Comparison of ENCODE assay signal across 19 cellular contexts in genomic region chr3:53089511-53089910, GRCh38. TPM values are rescaled to one million over a fixed set of nuclear protein-coding genes. Genes with fewer than 3 reads are reported as not detected.
A peak's percentile ranks its signal among the peaks of the same experiment; 100 is the strongest.
DNase-seq lines count a peak whose midpoint lies in the region; ATAC-seq and TF ChIP-seq lines count a peak whose summit lies in the region.
"Had no signal": no experiment of that assay in that cellular context is flagged by ENCODE, and none has a peak within 500 bp of the region (broad histone marks: within the 10 kb centered on the region; RNA-seq: fewer than 3 reads in every experiment).

No MANE protein-coding gene starts in this region.

- H3K27ac ChIP-seq in coronary artery = no peak overlapping the region
- H3K27ac ChIP-seq in gastrocnemius medialis = no peak overlapping the region
- H3K27ac ChIP-seq: cardiac muscle cell, ovary, vagina had no signal

- no peaks in the 10 kb centered on the region for H3K27me3 Mint-ChIP-seq in activated CD4-positive, alpha-beta T cell treated with anti-CD3 and anti-CD28 coated beads, Interleukin-2, amount 10 ng/mL, durations not matched to agents 7 days and 5 days
- no peaks in the 10 kb centered on the region for H3K27me3 Mint-ChIP-seq in activated CD4-positive, alpha-beta T cell treated with anti-CD3 and anti-CD28 coated beads for 36 hours
- H3K27me3 Mint-ChIP-seq in stimulated activated naive B cell treated with anti-CD40 and anti-IgM and Interleukin-4, amounts not matched to agents 10 μg/mL and 1 μg/mL and 100 μg/mL, for 72 hours = no peaks in the 10 kb centered on the region
- H3K27me3 Mint-ChIP-seq: activated B cell treated with CpG ODN at 0.5 μM for 24 hours; memory B cell; naive thymus-derived CD4-positive, alpha-beta T cell had no signal

- CTCF ChIA-PET in activated CD4-positive, alpha-beta T cell treated with anti-CD3 and anti-CD28 coated beads, Interleukin-2, amount 10 ng/mL, durations not matched to agents 7 days and 5 days (lab: Charles Lee) = interaction anchor here (1.2 to 2.0 kb wide), 3 partner anchors 9 to 21 kb away, joined by 3 to 5 read pairs (median 4); no protein-coding TSS in a partner anchor
- CTCF ChIA-PET in activated CD4-positive, alpha-beta T cell treated with anti-CD3 and anti-CD28 coated beads for 36 hours (lab: Charles Lee) = no interaction called here

- H3K4me1 ChIP-seq in gastrocnemius medialis = no peaks in the 10 kb centered on the region

- peak overlapping the region; percentile 46 for H3K27ac Mint-ChIP-seq in activated CD4-positive, alpha-beta T cell treated with anti-CD3 and anti-CD28 coated beads, Interleukin-2, amount 10 ng/mL, durations not matched to agents 7 days and 5 days
- no peak overlapping the region for H3K27ac Mint-ChIP-seq in activated CD4-positive, alpha-beta T cell treated with anti-CD3 and anti-CD28 coated beads for 36 hours
- peak overlapping the region; percentile 42 for H3K27ac Mint-ChIP-seq in stimulated activated naive B cell treated with anti-CD40 and anti-IgM and Interleukin-4, amounts not matched to agents 10 μg/mL and 1 μg/mL and 100 μg/mL, for 72 hours
- H3K27ac Mint-ChIP-seq: activated B cell treated with CpG ODN at 0.5 μM for 24 hours; memory B cell; T-helper 1 cell treated with Interleukin-12 subunit alpha and Interleukin-12 subunit beta and Interleukin-4 antibody, amounts not matched to agents 30 μg/mL and 1 μg/mL, for 36 hours had no signal

- peaks cover 2% of the 10 kb centered on the region for H3K4me1 Mint-ChIP-seq in activated CD4-positive, alpha-beta T cell treated with anti-CD3 and anti-CD28 coated beads, Interleukin-2, amount 10 ng/mL, durations not matched to agents 7 days and 5 days
- peaks cover 1% of the 10 kb centered on the region for H3K4me1 Mint-ChIP-seq in activated CD4-positive, alpha-beta T cell treated with anti-CD3 and anti-CD28 coated beads for 36 hours
- H3K4me1 Mint-ChIP-seq in stimulated activated naive B cell treated with anti-CD40 and anti-IgM and Interleukin-4, amounts not matched to agents 10 μg/mL and 1 μg/mL and 100 μg/mL, for 72 hours = peaks cover 0 to 2% of the 10 kb centered on the region in 2 donors
- H3K4me1 Mint-ChIP-seq: activated B cell treated with CpG ODN at 0.5 μM for 24 hours, memory B cell had no signal

- TF ChIP-seq POLR2A in gastrocnemius medialis (IDR thresholded peaks at IDR 0.05) = no peak

- H3K36me3 ChIP-seq in gastrocnemius medialis = peaks cover 0 to 40% of the 10 kb centered on the region in 2 donors
- H3K36me3 ChIP-seq: cardiac muscle cell, ovary had no signal

- TF ChIP-seq CTCF in coronary artery (IDR thresholded peaks at IDR 0.05) = no peak
- no peak for TF ChIP-seq CTCF in gastrocnemius medialis (IDR thresholded peaks at IDR 0.05 in 4 of 5, conservative IDR thresholded peaks at IDR 0.05 in 1 of 5)

- POLR2A ChIA-PET in activated CD4-positive, alpha-beta T cell treated with anti-CD3 and anti-CD28 coated beads, Interleukin-2, amount 10 ng/mL, durations not matched to agents 7 days and 5 days (lab: Charles Lee) = no interaction called here
- POLR2A ChIA-PET in activated CD4-positive, alpha-beta T cell treated with anti-CD3 and anti-CD28 coated beads for 36 hours (lab: Charles Lee) = interaction anchor here (0.6 kb wide), 1 partner anchor 217 kb away, joined by 4 read pairs; no protein-coding TSS in a partner anchor

- in situ Hi-C loops in gastrocnemius medialis (cut with MboI; ENCODE audit: low sequenced_read_pairs in 4 of 4) = loop anchor here in 1 of 4 donors (25.0 kb wide), 1 partner anchor 352 kb away; no protein-coding TSS in a partner anchor

- H3K9me3 ChIP-seq in gastrocnemius medialis = no peaks in the 10 kb centered on the region
- H3K9me3 ChIP-seq: ovary, vagina had no signal

- H3K4me3 ChIP-seq in coronary artery = no peak overlapping the region
- H3K4me3 ChIP-seq in gastrocnemius medialis = no peak overlapping the region
- H3K4me3 ChIP-seq: cardiac muscle cell, ovary, vagina had no signal

- peaks cover 30% of the 10 kb centered on the region for H3K36me3 Mint-ChIP-seq in activated CD4-positive, alpha-beta T cell treated with anti-CD3 and anti-CD28 coated beads, Interleukin-2, amount 10 ng/mL, durations not matched to agents 7 days and 5 days (ENCODE audit: low read depth)
- H3K36me3 Mint-ChIP-seq in activated CD4-positive, alpha-beta T cell treated with anti-CD3 and anti-CD28 coated beads for 36 hours (ENCODE audit: low read depth) = peaks cover 45% of the 10 kb centered on the region
- H3K36me3 Mint-ChIP-seq in stimulated activated naive B cell treated with anti-CD40 and anti-IgM and Interleukin-4, amounts not matched to agents 10 μg/mL and 1 μg/mL and 100 μg/mL, for 72 hours = peaks cover 15 to 41% of the 10 kb centered on the region in 2 donors

- H3K4me3 Mint-ChIP-seq in activated CD4-positive, alpha-beta T cell treated with anti-CD3 and anti-CD28 coated beads, Interleukin-2, amount 10 ng/mL, durations not matched to agents 7 days and 5 days = no peak overlapping the region
- no peak overlapping the region for H3K4me3 Mint-ChIP-seq in activated CD4-positive, alpha-beta T cell treated with anti-CD3 and anti-CD28 coated beads for 36 hours
- no peak overlapping the region for H3K4me3 Mint-ChIP-seq in stimulated activated naive B cell treated with anti-CD40 and anti-IgM and Interleukin-4, amounts not matched to agents 10 μg/mL and 1 μg/mL and 100 μg/mL, for 72 hours
- H3K4me3 Mint-ChIP-seq: activated B cell treated with CpG ODN at 0.5 μM for 24 hours; memory B cell; naive thymus-derived CD4-positive, alpha-beta T cell; T-helper 1 cell treated with Interleukin-12 subunit alpha and Interleukin-12 subunit beta and Interleukin-4 antibody, amounts not matched to agents 30 μg/mL and 1 μg/mL, for 36 hours had no signal

- no peak for ATAC-seq in activated CD4-positive, alpha-beta T cell treated with anti-CD3 and anti-CD28 coated beads for 36 hours
- ATAC-seq in left cardiac atrium = peak; percentile 82 to 83
- ATAC-seq in stimulated activated naive B cell treated with anti-CD40 and anti-IgM and Interleukin-4, amounts not matched to agents 10 μg/mL and 1 μg/mL and 100 μg/mL, for 72 hours (replicated peaks) = no peak
- no peak for ATAC-seq in gastrocnemius medialis
- ATAC-seq in GM21529 (IDR thresholded peaks at IDR 0.05; ENCODE audit: unreplicated experiment) = no peak
- ATAC-seq: naive thymus-derived CD4-positive, alpha-beta T cell had no signal

- no peaks in the 10 kb centered on the region for H3K9me3 Mint-ChIP-seq in activated CD4-positive, alpha-beta T cell treated with anti-CD3 and anti-CD28 coated beads, Interleukin-2, amount 10 ng/mL, durations not matched to agents 7 days and 5 days
- no peaks in the 10 kb centered on the region for H3K9me3 Mint-ChIP-seq in activated CD4-positive, alpha-beta T cell treated with anti-CD3 and anti-CD28 coated beads for 36 hours (ENCODE audit: low read depth)
- no peaks in the 10 kb centered on the region for H3K9me3 Mint-ChIP-seq in stimulated activated naive B cell treated with anti-CD40 and anti-IgM and Interleukin-4, amounts not matched to agents 10 μg/mL and 1 μg/mL and 100 μg/mL, for 72 hours
- H3K9me3 Mint-ChIP-seq: activated B cell treated with CpG ODN at 0.5 μM for 24 hours; memory B cell; naive thymus-derived CD4-positive, alpha-beta T cell; T-helper 1 cell treated with Interleukin-12 subunit alpha and Interleukin-12 subunit beta and Interleukin-4 antibody, amounts not matched to agents 30 μg/mL and 1 μg/mL, for 36 hours had no signal

- H3K27me3 ChIP-seq in gastrocnemius medialis = no peaks in the 10 kb centered on the region
- H3K27me3 ChIP-seq: ovary, vagina had no signal

- intact Hi-C loops in activated CD4-positive, alpha-beta T cell treated with anti-CD3 and anti-CD28 coated beads for 36 hours (cut with DNase I, micrococcal nuclease) = no loop called here
- intact Hi-C loops in left cardiac atrium (cut with DNase I) = no loop called here
- intact Hi-C loops in gastrocnemius medialis (cut with DNase I; ENCODE audit: low total_unique reads) = no loop called here

- no peak for DNase-seq in activated CD4-positive, alpha-beta T cell treated with anti-CD3 and anti-CD28 coated beads, Interleukin-2, amount 10 ng/mL, durations not matched to agents 7 days and 5 days
- no peak for DNase-seq in activated CD4-positive, alpha-beta T cell treated with anti-CD3 and anti-CD28 coated beads for 36 hours
- peak; percentile 58 for DNase-seq in coronary artery (ENCODE audit: low spot score)
- DNase-seq in left cardiac atrium = peak; percentile 61
- no peak for DNase-seq in stimulated activated naive B cell treated with anti-CD40 and anti-IgM and Interleukin-4, amounts not matched to agents 10 μg/mL and 1 μg/mL and 100 μg/mL, for 72 hours
- DNase-seq in gastrocnemius medialis = no peak
- DNase-seq in stimulated activated naive CD4-positive, alpha-beta T cell treated with Interleukin-2 at 50 U/mL for 16 hours (lab: John Stamatoyannopoulos, UW) = no peak
- DNase-seq: activated B cell treated with CpG ODN at 0.5 μM for 24 hours; effector memory CD4-positive, alpha-beta T cell; naive thymus-derived CD4-positive, alpha-beta T cell; NCI-H1417; NCI-H524 treated with DMSO at 0.1 percent for 48 hours; SHP77 had no signal

RNA-seq across cellular contexts. Expression of gene RFT1, which starts 40.7 kb away (rescaled TPM):
- total RNA-seq in activated CD4-positive, alpha-beta T cell treated with anti-CD3 and anti-CD28 coated beads, Interleukin-2, amount 10 ng/mL, durations not matched to agents 7 days and 5 days = 10 to 100 TPM; 33.3 to 34.1 TPM
- 10 to 100 TPM; 39.8 to 49.0 TPM for total RNA-seq in activated CD4-positive, alpha-beta T cell treated with anti-CD3 and anti-CD28 coated beads for 36 hours
- 10 to 100 TPM; 11.8 to 12.6 TPM for total RNA-seq in left cardiac atrium
- 1 to 10 TPM; 2.5 to 5.7 (median 5.2) TPM for total RNA-seq in gastrocnemius medialis

RNA-seq across cellular contexts. Expression of gene SFMBT1, which starts 43.6 kb away (rescaled TPM):
- 10 to 100 TPM; 32.2 to 32.8 TPM for total RNA-seq in activated CD4-positive, alpha-beta T cell treated with anti-CD3 and anti-CD28 coated beads, Interleukin-2, amount 10 ng/mL, durations not matched to agents 7 days and 5 days
- total RNA-seq in activated CD4-positive, alpha-beta T cell treated with anti-CD3 and anti-CD28 coated beads for 36 hours = 10 to 100 TPM; 14.5 to 20.3 TPM
- total RNA-seq in left cardiac atrium (10 to 100 TPM; 12.7 to 16.4 TPM), gastrocnemius medialis (10 to 100 TPM; 17.5 to 39.7 (median 29.8) TPM)

Comparison
In these comparisons a context has a peak if more than half of its experiments do, and no peak if none do; other contexts are left out.
1. DNase-seq: peak in coronary artery (single experiment) and left cardiac atrium (single experiment); none in activated CD4-positive, alpha-beta T cell treated with anti-CD3 and anti-CD28 coated beads, Interleukin-2, amount 10 ng/mL, durations not matched to agents 7 days and 5 days (single experiment), activated CD4-positive, alpha-beta T cell treated with anti-CD3 and anti-CD28 coated beads for 36 hours (single experiment), stimulated activated naive B cell treated with anti-CD40 and anti-IgM and Interleukin-4, amounts not matched to agents 10 μg/mL and 1 μg/mL and 100 μg/mL, for 72 hours (single experiment), gastrocnemius medialis (0 of 2) and stimulated activated naive CD4-positive, alpha-beta T cell treated with Interleukin-2 at 50 U/mL for 16 hours (single experiment).
2. ATAC-seq: peak in left cardiac atrium (2 of 2); none in activated CD4-positive, alpha-beta T cell treated with anti-CD3 and anti-CD28 coated beads for 36 hours (single experiment), stimulated activated naive B cell treated with anti-CD40 and anti-IgM and Interleukin-4, amounts not matched to agents 10 μg/mL and 1 μg/mL and 100 μg/mL, for 72 hours (0 of 2), gastrocnemius medialis (0 of 2) and GM21529 (single experiment).